Comparison of ENCODE assay signal across 21 cellular contexts in genomic region chr2:10194021-10194820, GRCh38.
DNase-seq lines count a peak whose midpoint lies in the region; ATAC-seq and TF ChIP-seq lines count a peak whose summit lies in the region.
"Had no signal": no experiment of that assay in that cellular context is flagged by ENCODE, and none has a peak within 500 bp of the region (broad histone marks: within the 10 kb centered on the region; RNA-seq: fewer than 3 reads in every experiment).

No MANE protein-coding gene starts in this region.

- H3K4me3 ChIP-seq in A673 (ENCODE audit: low read depth, low read length, poor library complexity, severe bottlenecking): no peak overlapping the region
- no peak overlapping the region for H3K4me3 ChIP-seq in gastroesophageal sphincter
- H3K4me3 ChIP-seq: SJSA1, stomach had no signal

- no peak for ATAC-seq in gastroesophageal sphincter
- no peak for ATAC-seq in HG02623 (IDR thresholded peaks at IDR 0.05; ENCODE audit: unreplicated experiment)
- ATAC-seq: natural killer cell had no signal

- TF ChIP-seq CTCF in A673 (conservative IDR thresholded peaks at IDR 0.05; ENCODE audit: low read depth, low read length) (no peak), chondrocyte (IDR thresholded peaks at IDR 0.05) (no peak), nephron (IDR thresholded peaks at IDR 0.05; ENCODE audit: unreplicated experiment in 3 of 3) (no peak), gastroesophageal sphincter (IDR thresholded peaks at IDR 0.05) (no peak)

- H3K9me3 Mint-ChIP-seq in chondrocyte (ENCODE audit: low read depth) (peaks cover 6% of the 10 kb centered on the region), nephron (peaks cover 7% of the 10 kb centered on the region)
- H3K9me3 Mint-ChIP-seq in activated T-helper 1 cell treated with anti-CD3 and anti-CD28 coated beads, Interleukin-12 subunit alpha, Interleukin-12 subunit beta, Interleukin-2, Interleukin-4 antibody, amounts not matched to agents 30 ng/mL and 10 ng/mL and 1 ng/mL, durations not matched to agents 14 hours and 24 hours and 36 hours: no peaks in the 10 kb centered on the region
- H3K9me3 Mint-ChIP-seq: activated CD4-positive, alpha-beta T cell treated with anti-CD3 and anti-CD28 coated beads, Interleukin-2, amount 10 ng/mL, durations not matched to agents 7 days and 5 days had no signal

- H3K4me3 Mint-ChIP-seq in chondrocyte (ENCODE audit: unreplicated experiment) (no peak overlapping the region), nephron (peak overlapping the region in 1 of 3 experiments; percentile 32)
- no peak overlapping the region for H3K4me3 Mint-ChIP-seq in activated T-helper 1 cell treated with anti-CD3 and anti-CD28 coated beads, Interleukin-12 subunit alpha, Interleukin-12 subunit beta, Interleukin-2, Interleukin-4 antibody, amounts not matched to agents 30 ng/mL and 10 ng/mL and 1 ng/mL, durations not matched to agents 14 hours and 24 hours and 36 hours
- H3K4me3 Mint-ChIP-seq: activated CD4-positive, alpha-beta T cell treated with anti-CD3 and anti-CD28 coated beads, Interleukin-2, amount 10 ng/mL, durations not matched to agents 7 days and 5 days; activated naive CD8-positive, alpha-beta T cell treated with anti-CD3 and anti-CD28 coated beads, Interleukin-2, amount 10 ng/mL, durations not matched to agents 7 days and 5 days; natural killer cell had no signal

- intact Hi-C loops in A673 (cut with micrococcal nuclease; ENCODE audit: unreplicated experiment): no loop called here
- intact Hi-C loops in activated T-helper 1 cell treated with anti-CD3 and anti-CD28 coated beads, Interleukin-12 subunit alpha, Interleukin-12 subunit beta, Interleukin-2, Interleukin-4 antibody, amounts not matched to agents 30 ng/mL and 10 ng/mL and 1 ng/mL, durations not matched to agents 14 hours and 24 hours and 36 hours (cut with micrococcal nuclease): no loop called here

- H3K27ac ChIP-seq in A673 (ENCODE audit: low read depth, low read length, poor library complexity, severe bottlenecking) (no peak overlapping the region), gastroesophageal sphincter (no peak overlapping the region)
- H3K27ac ChIP-seq: SJSA1, stomach had no signal

- no peaks in the 10 kb centered on the region for H3K27me3 ChIP-seq in A673 (replicated peaks; ENCODE audit: insufficient read depth, low read depth, low read length, poor library complexity)
- no peaks in the 10 kb centered on the region for H3K27me3 ChIP-seq in gastroesophageal sphincter
- H3K27me3 ChIP-seq: SJSA1, stomach had no signal

- H3K9me3 ChIP-seq in A673 (ENCODE audit: low read depth, low read length, poor library complexity, severe bottlenecking) (no peaks in the 10 kb centered on the region), gastroesophageal sphincter (no peaks in the 10 kb centered on the region)
- H3K9me3 ChIP-seq: SJSA1 had no signal

- H3K36me3 Mint-ChIP-seq in chondrocyte (ENCODE audit: low read depth) (no peaks in the 10 kb centered on the region), nephron (ENCODE audit: low read depth) (peaks cover 10% of the 10 kb centered on the region)
- H3K36me3 Mint-ChIP-seq in activated T-helper 1 cell treated with anti-CD3 and anti-CD28 coated beads, Interleukin-12 subunit alpha, Interleukin-12 subunit beta, Interleukin-2, Interleukin-4 antibody, amounts not matched to agents 30 ng/mL and 10 ng/mL and 1 ng/mL, durations not matched to agents 14 hours and 24 hours and 36 hours (ENCODE audit: low read depth): peaks cover 16% of the 10 kb centered on the region
- H3K36me3 Mint-ChIP-seq: natural killer cell had no signal

- DNase-seq in A673 (ENCODE audit: low spot score) (peak; percentile 47), HCEC 1CT (peak; percentile 24), chondrocyte (ENCODE audit: low spot score) (peak; percentile 87)
- no peak for DNase-seq in activated T-helper 1 cell treated with anti-CD3 and anti-CD28 coated beads, Interleukin-12 subunit alpha, Interleukin-12 subunit beta, Interleukin-2, Interleukin-4 antibody, amounts not matched to agents 30 ng/mL and 10 ng/mL and 1 ng/mL, durations not matched to agents 14 hours and 24 hours and 36 hours (ENCODE audit: low spot score)
- no peak for DNase-seq in activated CD4-positive, alpha-beta T cell treated with anti-CD3 and anti-CD28 coated beads, Interleukin-2, amount 50 U/mL, for 48 hours
- DNase-seq: activated CD4-positive, alpha-beta T cell treated with anti-CD3 and anti-CD28 coated beads, Interleukin-2, amount 10 ng/mL, durations not matched to agents 7 days and 5 days; activated naive CD8-positive, alpha-beta T cell treated with anti-CD3 and anti-CD28 coated beads, Interleukin-2, amount 10 ng/mL, durations not matched to agents 7 days and 5 days; activated T-cell treated with anti-CD3 and anti-CD28 coated beads for 4 hours; central memory CD4-positive, alpha-beta T cell; effector CD8-positive, alpha-beta T cell; GDM1; natural killer cell; NCI-H2107; NCI-H69; OCI-M1; retina; stomach had no signal

- H3K27ac Mint-ChIP-seq in chondrocyte (ENCODE audit: unreplicated experiment) (no peak overlapping the region), nephron (peak overlapping the region in 2 of 3 experiments; percentile 79 to 91)
- no peak overlapping the region for H3K27ac Mint-ChIP-seq in activated T-helper 1 cell treated with anti-CD3 and anti-CD28 coated beads, Interleukin-12 subunit alpha, Interleukin-12 subunit beta, Interleukin-2, Interleukin-4 antibody, amounts not matched to agents 30 ng/mL and 10 ng/mL and 1 ng/mL, durations not matched to agents 14 hours and 24 hours and 36 hours
- H3K27ac Mint-ChIP-seq: activated naive CD8-positive, alpha-beta T cell treated with anti-CD3 and anti-CD28 coated beads, Interleukin-2, amount 10 ng/mL, durations not matched to agents 7 days and 5 days; natural killer cell had no signal

- no peaks in the 10 kb centered on the region for H3K36me3 ChIP-seq in A673 (ENCODE audit: insufficient read depth, low read length, poor library complexity, severe bottlenecking)
- H3K36me3 ChIP-seq in gastroesophageal sphincter: no peaks in the 10 kb centered on the region
- H3K36me3 ChIP-seq: stomach had no signal

- no TSS peak for BruUV-seq in A673 (replicated peaks; lab: Mats Ljungman, UMichigan)

- TF ChIP-seq EP300 in gastroesophageal sphincter (IDR thresholded peaks at IDR 0.05): no peak

- 39 to 50% methylated on average over 8 to 10 of the region's 24 CpGs for WGBS in gastroesophageal sphincter (ENCODE audit: low coverage in 1 of 2), 2 donors

- CTCF ChIA-PET in A673 (lab: Charles Lee): no interaction called here

- H3K4me1 Mint-ChIP-seq in chondrocyte (ENCODE audit: low read depth) (peaks cover 3% of the 10 kb centered on the region), nephron (peaks cover 7% of the 10 kb centered on the region)
- H3K4me1 Mint-ChIP-seq in activated T-helper 1 cell treated with anti-CD3 and anti-CD28 coated beads, Interleukin-12 subunit alpha, Interleukin-12 subunit beta, Interleukin-2, Interleukin-4 antibody, amounts not matched to agents 30 ng/mL and 10 ng/mL and 1 ng/mL, durations not matched to agents 14 hours and 24 hours and 36 hours (ENCODE audit: low read depth): no peaks in the 10 kb centered on the region
- H3K4me1 Mint-ChIP-seq: activated CD4-positive, alpha-beta T cell treated with anti-CD3 and anti-CD28 coated beads, Interleukin-2, amount 10 ng/mL, durations not matched to agents 7 days and 5 days had no signal

- H3K27me3 Mint-ChIP-seq in chondrocyte (ENCODE audit: low read depth) (no peaks in the 10 kb centered on the region), nephron (ENCODE audit: low read depth) (peaks cover 14% of the 10 kb centered on the region)
- no peaks in the 10 kb centered on the region for H3K27me3 Mint-ChIP-seq in activated T-helper 1 cell treated with anti-CD3 and anti-CD28 coated beads, Interleukin-12 subunit alpha, Interleukin-12 subunit beta, Interleukin-2, Interleukin-4 antibody, amounts not matched to agents 30 ng/mL and 10 ng/mL and 1 ng/mL, durations not matched to agents 14 hours and 24 hours and 36 hours (ENCODE audit: insufficient read depth)
- H3K27me3 Mint-ChIP-seq: activated CD4-positive, alpha-beta T cell treated with anti-CD3 and anti-CD28 coated beads, Interleukin-2, amount 10 ng/mL, durations not matched to agents 7 days and 5 days; activated naive CD8-positive, alpha-beta T cell treated with anti-CD3 and anti-CD28 coated beads, Interleukin-2, amount 10 ng/mL, durations not matched to agents 7 days and 5 days had no signal

- POLR2A ChIA-PET in A673 (lab: Charles Lee; ENCODE audit: low non-redundant PET): no interaction called here

- peaks cover 10% of the 10 kb centered on the region for H3K4me1 ChIP-seq in A673 (ENCODE audit: insufficient read depth, low read length, poor library complexity, severe bottlenecking)
- peaks cover 0 to 14% (median 0%) of the 10 kb centered on the region in 3 donors for H3K4me1 ChIP-seq in gastroesophageal sphincter

- no peak for TF ChIP-seq POLR2A in gastroesophageal sphincter (IDR thresholded peaks at IDR 0.05)

Comparison
In these comparisons a context has a peak if more than half of its experiments do, and no peak if none do; other contexts are left out.
1. DNase-seq: peak in A673 (single experiment), HCEC 1CT (single experiment) and chondrocyte (single experiment); none in activated T-helper 1 cell treated with anti-CD3 and anti-CD28 coated beads, Interleukin-12 subunit alpha, Interleukin-12 subunit beta, Interleukin-2, Interleukin-4 antibody, amounts not matched to agents 30 ng/mL and 10 ng/mL and 1 ng/mL, durations not matched to agents 14 hours and 24 hours and 36 hours (single experiment) and activated CD4-positive, alpha-beta T cell treated with anti-CD3 and anti-CD28 coated beads, Interleukin-2, amount 50 U/mL, for 48 hours (0 of 2).
2. H3K27ac Mint-ChIP-seq: peak in nephron (2 of 3); none in chondrocyte (single experiment) and activated T-helper 1 cell treated with anti-CD3 and anti-CD28 coated beads, Interleukin-12 subunit alpha, Interleukin-12 subunit beta, Interleukin-2, Interleukin-4 antibody, amounts not matched to agents 30 ng/mL and 10 ng/mL and 1 ng/mL, durations not matched to agents 14 hours and 24 hours and 36 hours (single experiment).